Comparison of ENCODE assay signal across 8 cellular contexts in genomic region chr5:140182075-140182709, GRCh38. TPM values are rescaled to one million over a fixed set of nuclear protein-coding genes. Genes with fewer than 3 reads are reported as not detected.
DNase-seq lines count a peak whose midpoint lies in the region; ATAC-seq and TF ChIP-seq lines count a peak whose summit lies in the region.

No MANE protein-coding gene starts in this region.

- no peaks in the 10 kb centered on the region for H3K79me2 ChIP-seq in KMS-11 (ENCODE audit: insufficient read depth, low read depth)

- POLR2A ChIA-PET in activated CD8-positive, alpha-beta T cell treated with anti-CD3 and anti-CD28 coated beads, Interleukin-2, amount 10 ng/mL, durations not matched to agents 7 days and 5 days (lab: Charles Lee), result no interaction called here
- POLR2A ChIA-PET in CD4-positive, alpha-beta T cell (lab: Charles Lee), result no interaction called here

- H3K4me1 Mint-ChIP-seq in activated CD8-positive, alpha-beta T cell treated with anti-CD3 and anti-CD28 coated beads, Interleukin-2, amount 10 ng/mL, durations not matched to agents 7 days and 5 days (ENCODE audit: low read depth), result peaks cover 6% of the 10 kb centered on the region
- H3K4me1 Mint-ChIP-seq in mesothelial cell of epicardium, result no peaks in the 10 kb centered on the region
- H3K4me1 Mint-ChIP-seq in CD4-positive, alpha-beta T cell (ENCODE audit: low read depth), result no peaks in the 10 kb centered on the region

- H3K27me3 ChIP-seq in KMS-11 (ENCODE audit: insufficient read depth, low read depth), result no peaks in the 10 kb centered on the region
- no peaks in the 10 kb centered on the region for H3K27me3 ChIP-seq in body of pancreas
- no peaks in the 10 kb centered on the region for H3K27me3 ChIP-seq in iPS-15b (ENCODE audit: control insufficient read depth, insufficient read depth, low read length)
- no peaks in the 10 kb centered on the region for H3K27me3 ChIP-seq in suprapubic skin
- H3K27me3 ChIP-seq in CD4-positive, alpha-beta T cell (ENCODE audit: control insufficient read depth, insufficient read depth, low read length), result no peaks in the 10 kb centered on the region

- no peaks in the 10 kb centered on the region for H4K20me1 ChIP-seq in KMS-11 (ENCODE audit: insufficient read depth)

- no peak for TF ChIP-seq EP300 in suprapubic skin (IDR thresholded peaks at IDR 0.05)

- no peak overlapping the region for H3K27ac Mint-ChIP-seq in activated CD8-positive, alpha-beta T cell treated with anti-CD3 and anti-CD28 coated beads, Interleukin-2, amount 10 ng/mL, durations not matched to agents 7 days and 5 days
- no peak overlapping the region for H3K27ac Mint-ChIP-seq in mesothelial cell of epicardium
- H3K27ac Mint-ChIP-seq in CD4-positive, alpha-beta T cell, result no peak overlapping the region

- no peak overlapping the region for H3K9ac ChIP-seq in KMS-11
- H3K9ac ChIP-seq in iPS-15b (ENCODE audit: low read depth, low read length), result no peak overlapping the region

- H3K4me3 Mint-ChIP-seq in activated CD8-positive, alpha-beta T cell treated with anti-CD3 and anti-CD28 coated beads, Interleukin-2, amount 10 ng/mL, durations not matched to agents 7 days and 5 days, result no peak overlapping the region
- no peak overlapping the region for H3K4me3 Mint-ChIP-seq in mesothelial cell of epicardium
- H3K4me3 Mint-ChIP-seq in CD4-positive, alpha-beta T cell, result no peak overlapping the region

- H3K4me1 ChIP-seq in KMS-11 (ENCODE audit: low read depth, poor library complexity, severe bottlenecking), result peaks cover 30% of the 10 kb centered on the region
- peaks cover 82% of the 10 kb centered on the region for H3K4me1 ChIP-seq in body of pancreas
- peaks cover 8% of the 10 kb centered on the region for H3K4me1 ChIP-seq in iPS-15b (ENCODE audit: control insufficient read depth, insufficient read depth, low read length)
- peaks cover 54% of the 10 kb centered on the region for H3K4me1 ChIP-seq in suprapubic skin

- no peak overlapping the region for H3K27ac ChIP-seq in KMS-11
- peak overlapping the region in 3 of 4 donors; percentile 12 to 61 (median 57) for H3K27ac ChIP-seq in body of pancreas
- H3K27ac ChIP-seq in suprapubic skin, result peak overlapping the region; percentile 59
- H3K27ac ChIP-seq in CD4-positive, alpha-beta T cell (ENCODE audit: low read depth, low read length), result no peak overlapping the region

- no peaks in the 10 kb centered on the region for H3K9me3 Mint-ChIP-seq in activated CD8-positive, alpha-beta T cell treated with anti-CD3 and anti-CD28 coated beads, Interleukin-2, amount 10 ng/mL, durations not matched to agents 7 days and 5 days (ENCODE audit: insufficient read depth)
- no peaks in the 10 kb centered on the region for H3K9me3 Mint-ChIP-seq in mesothelial cell of epicardium
- H3K9me3 Mint-ChIP-seq in CD4-positive, alpha-beta T cell, result no peaks in the 10 kb centered on the region

- H3K9me3 ChIP-seq in body of pancreas, result no peaks in the 10 kb centered on the region
- H3K9me3 ChIP-seq in iPS-15b (ENCODE audit: control insufficient read depth, insufficient read depth, low read length), result no peaks in the 10 kb centered on the region
- no peaks in the 10 kb centered on the region for H3K9me3 ChIP-seq in suprapubic skin
- H3K9me3 ChIP-seq in CD4-positive, alpha-beta T cell (ENCODE audit: control insufficient read depth, low read length), result no peaks in the 10 kb centered on the region

- H3K27me3 Mint-ChIP-seq in activated CD8-positive, alpha-beta T cell treated with anti-CD3 and anti-CD28 coated beads, Interleukin-2, amount 10 ng/mL, durations not matched to agents 7 days and 5 days (ENCODE audit: low read depth), result no peaks in the 10 kb centered on the region
- H3K27me3 Mint-ChIP-seq in mesothelial cell of epicardium (ENCODE audit: low read depth), result no peaks in the 10 kb centered on the region
- H3K27me3 Mint-ChIP-seq in CD4-positive, alpha-beta T cell, result no peaks in the 10 kb centered on the region

- H3K4me3 ChIP-seq in KMS-11 (IDR thresholded peaks at IDR 0.05; ENCODE audit: insufficient read depth, low read depth, low read length), result no peak overlapping the region
- H3K4me3 ChIP-seq in body of pancreas, result no peak overlapping the region
- peak overlapping the region; percentile 13 for H3K4me3 ChIP-seq in iPS-15b (ENCODE audit: low read depth, low read length)
- no peak overlapping the region for H3K4me3 ChIP-seq in suprapubic skin

- peak in 1 of 4 donors; percentile 27 for DNase-seq in body of pancreas
- DNase-seq in suprapubic skin (ENCODE audit: low spot score in 2 of 2), result no peak
- no peak for DNase-seq in activated CD8-positive, alpha-beta T cell treated with anti-CD3 and anti-CD28 coated beads, Interleukin-2, amount 10 ng/mL, durations not matched to agents 7 days and 5 days
- no peak for DNase-seq in mesothelial cell of epicardium (ENCODE audit: low spot score in 2 of 2, unreplicated experiment in 2 of 2)
- no peak for DNase-seq in activated effector memory CD4-positive, alpha-beta T cell treated with Interleukin-2 at 50 U/mL for 16 hours
- no peak for DNase-seq in CD4-positive, alpha-beta T cell

- CTCF ChIA-PET in activated CD8-positive, alpha-beta T cell treated with anti-CD3 and anti-CD28 coated beads, Interleukin-2, amount 10 ng/mL, durations not matched to agents 7 days and 5 days (lab: Charles Lee), result interaction anchor here (1.3 to 1.5 kb wide), 2 partner anchors 170 kb away, joined by 3 to 4 read pairs; no protein-coding TSS in a partner anchor
- CTCF ChIA-PET in CD4-positive, alpha-beta T cell (lab: Charles Lee), result no interaction called here

- no peak for TF ChIP-seq CTCF in KMS-11 (conservative IDR thresholded peaks at IDR 0.05; ENCODE audit: low read depth, low read length)
- no peak for TF ChIP-seq CTCF in body of pancreas (IDR thresholded peaks at IDR 0.05)
- TF ChIP-seq CTCF in suprapubic skin (IDR thresholded peaks at IDR 0.05), result no peak
- no peak for TF ChIP-seq CTCF in mesothelial cell of epicardium (IDR thresholded peaks at IDR 0.05; ENCODE audit: unreplicated experiment)
- TF ChIP-seq CTCF in CD4-positive, alpha-beta T cell (IDR thresholded peaks at IDR 0.05), result no peak

- no peak for ATAC-seq in body of pancreas
- ATAC-seq in activated CD8-positive, alpha-beta T cell treated with anti-CD3 and anti-CD28 coated beads, Interleukin-2, amount 10 ng/mL, durations not matched to agents 7 days and 5 days, result no peak
- ATAC-seq in CD4-positive, alpha-beta T cell (ENCODE audit: poor library complexity), result no peak

- WGBS in body of pancreas, 2 donors, result 41 to 52% methylated on average over 2 of the region's 2 CpGs
- WGBS in suprapubic skin, result 51% methylated on average over 2 of the region's 2 CpGs

- peak overlapping the region; percentile 21; the same call in 1 of the 2 replicates for H3K4me2 ChIP-seq in KMS-11

- no peaks in the 10 kb centered on the region for H3K36me3 Mint-ChIP-seq in activated CD8-positive, alpha-beta T cell treated with anti-CD3 and anti-CD28 coated beads, Interleukin-2, amount 10 ng/mL, durations not matched to agents 7 days and 5 days (ENCODE audit: low read depth)
- no peaks in the 10 kb centered on the region for H3K36me3 Mint-ChIP-seq in mesothelial cell of epicardium
- H3K36me3 Mint-ChIP-seq in CD4-positive, alpha-beta T cell (ENCODE audit: low read depth), result no peaks in the 10 kb centered on the region

- TF ChIP-seq POLR2A in body of pancreas (IDR thresholded peaks at IDR 0.05) (no peak), suprapubic skin (IDR thresholded peaks at IDR 0.05) (no peak)

- no peak overlapping the region for H2AFZ ChIP-seq in KMS-11 (ENCODE audit: low read depth)

- H3K36me3 ChIP-seq in KMS-11 (ENCODE audit: insufficient read depth) (no peaks in the 10 kb centered on the region), body of pancreas (replicated peaks in 1 of 2; ENCODE audit: insufficient read depth in 1 of 2, low read depth in 2 of 2) (no peaks in the 10 kb centered on the region), iPS-15b (ENCODE audit: control insufficient read depth, insufficient read depth, low read length) (no peaks in the 10 kb centered on the region), suprapubic skin (no peaks in the 10 kb centered on the region)

- intact Hi-C loops in body of pancreas (cut with DNase I), result no loop called here
- intact Hi-C loops in CD4-positive, alpha-beta T cell (cut with DNase I, micrococcal nuclease), result no loop called here

RNA-seq across cellular contexts. Expression of gene CYSTM1, which starts 7.2 kb away (rescaled TPM):
- total RNA-seq in body of pancreas (10 to 100 TPM; 56.8 to 97.2 TPM), suprapubic skin (10 to 100 TPM; 21.0 to 66.4 (median 37.0) TPM), mesothelial cell of epicardium (10.0 to 12.1 TPM (median 11.4 TPM) in 3 replicates)
- total RNA-seq in activated CD8-positive, alpha-beta T cell treated with anti-CD3 and anti-CD28 coated beads, Interleukin-2, amount 10 ng/mL, durations not matched to agents 7 days and 5 days, result 10 to 100 TPM; 10.5 to 12.2 TPM
- 1 to 10 TPM; 7.2 to 7.4 TPM for total RNA-seq in CD4-positive, alpha-beta T cell

RNA-seq across cellular contexts. Expression of gene IGIP, which starts 56.5 kb away (rescaled TPM):
- total RNA-seq in body of pancreas (10 to 100 TPM in 1 of 2 donors, 1 to 10 TPM in 1; 6.3 to 16.6 TPM), suprapubic skin (10 to 100 TPM in 2 of 4 donors, 1 to 10 TPM in 2; 6.1 to 16.5 (median 11.6) TPM), mesothelial cell of epicardium (2.6 to 3.2 TPM (median 2.8 TPM) in 3 replicates)
- total RNA-seq in activated CD8-positive, alpha-beta T cell treated with anti-CD3 and anti-CD28 coated beads, Interleukin-2, amount 10 ng/mL, durations not matched to agents 7 days and 5 days, result 1 to 10 TPM; 2.4 to 2.7 TPM
- total RNA-seq in CD4-positive, alpha-beta T cell, result 1 to 10 TPM; 1.5 TPM

Comparison
In these comparisons a context has a peak if more than half of its experiments do, and no peak if none do; other contexts are left out.
1. H3K27ac ChIP-seq: peak in body of pancreas (3 of 4) and suprapubic skin (single experiment); none in KMS-11 (single experiment) and CD4-positive, alpha-beta T cell (single experiment).